1 cellular context compared by ENCODE assay signal in the genomic region with DNA sequence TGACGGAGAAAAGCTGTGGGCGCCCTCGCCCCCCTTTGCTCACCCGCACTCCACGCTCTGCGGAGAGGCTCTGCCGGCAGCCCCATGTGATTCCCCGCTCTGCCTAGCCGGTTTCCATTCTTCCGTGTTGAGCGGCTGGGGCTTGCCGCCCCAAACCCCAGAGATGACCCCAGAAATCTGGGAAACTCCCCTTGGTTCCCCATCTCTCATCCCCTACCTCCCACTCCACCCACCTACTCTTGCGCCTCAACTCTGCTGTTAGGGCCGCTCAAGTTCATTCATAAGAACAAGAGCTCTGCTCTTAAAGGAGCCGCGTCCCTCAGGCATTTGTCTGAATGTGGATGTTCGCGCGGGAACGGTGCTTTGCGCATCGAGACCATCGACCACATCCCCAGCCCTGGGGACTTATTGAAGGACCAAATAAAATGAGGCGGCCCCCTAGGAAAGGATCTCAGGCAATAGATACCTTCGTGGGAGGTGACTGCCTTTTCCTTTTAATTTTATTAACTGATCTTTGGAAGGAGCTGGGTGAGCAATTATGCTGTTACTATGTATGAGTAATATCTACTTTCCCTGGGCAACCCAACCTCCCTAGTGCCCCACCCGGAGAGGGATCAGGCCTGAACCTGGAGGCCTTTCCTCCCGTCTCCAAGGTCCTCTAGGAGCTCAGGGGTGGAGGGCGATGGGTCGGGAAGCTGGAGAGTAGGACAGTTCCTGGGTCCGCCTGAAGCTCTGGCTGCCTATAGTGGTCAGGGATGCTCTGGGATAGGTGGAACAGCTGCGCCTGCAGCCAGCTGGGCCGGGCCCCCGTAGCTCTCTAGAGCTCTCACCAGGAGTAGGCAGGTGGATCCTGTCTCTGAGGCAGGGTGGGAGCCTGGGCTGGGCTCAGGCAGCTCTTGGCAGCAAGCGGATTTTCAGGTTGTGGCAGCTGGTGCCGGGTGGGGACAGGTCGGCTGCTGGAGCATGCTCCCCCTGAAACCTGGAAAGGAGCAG.
TF ChIP-seq lines count a peak whose summit lies in the region.

No MANE protein-coding gene starts in this region.

TF ChIP-seq in GM12878, 131 proteins besides CTCF, POLR2A, EP300 and RAD21 (continued from another document):
- TF ChIP-seq, protein P1, sequence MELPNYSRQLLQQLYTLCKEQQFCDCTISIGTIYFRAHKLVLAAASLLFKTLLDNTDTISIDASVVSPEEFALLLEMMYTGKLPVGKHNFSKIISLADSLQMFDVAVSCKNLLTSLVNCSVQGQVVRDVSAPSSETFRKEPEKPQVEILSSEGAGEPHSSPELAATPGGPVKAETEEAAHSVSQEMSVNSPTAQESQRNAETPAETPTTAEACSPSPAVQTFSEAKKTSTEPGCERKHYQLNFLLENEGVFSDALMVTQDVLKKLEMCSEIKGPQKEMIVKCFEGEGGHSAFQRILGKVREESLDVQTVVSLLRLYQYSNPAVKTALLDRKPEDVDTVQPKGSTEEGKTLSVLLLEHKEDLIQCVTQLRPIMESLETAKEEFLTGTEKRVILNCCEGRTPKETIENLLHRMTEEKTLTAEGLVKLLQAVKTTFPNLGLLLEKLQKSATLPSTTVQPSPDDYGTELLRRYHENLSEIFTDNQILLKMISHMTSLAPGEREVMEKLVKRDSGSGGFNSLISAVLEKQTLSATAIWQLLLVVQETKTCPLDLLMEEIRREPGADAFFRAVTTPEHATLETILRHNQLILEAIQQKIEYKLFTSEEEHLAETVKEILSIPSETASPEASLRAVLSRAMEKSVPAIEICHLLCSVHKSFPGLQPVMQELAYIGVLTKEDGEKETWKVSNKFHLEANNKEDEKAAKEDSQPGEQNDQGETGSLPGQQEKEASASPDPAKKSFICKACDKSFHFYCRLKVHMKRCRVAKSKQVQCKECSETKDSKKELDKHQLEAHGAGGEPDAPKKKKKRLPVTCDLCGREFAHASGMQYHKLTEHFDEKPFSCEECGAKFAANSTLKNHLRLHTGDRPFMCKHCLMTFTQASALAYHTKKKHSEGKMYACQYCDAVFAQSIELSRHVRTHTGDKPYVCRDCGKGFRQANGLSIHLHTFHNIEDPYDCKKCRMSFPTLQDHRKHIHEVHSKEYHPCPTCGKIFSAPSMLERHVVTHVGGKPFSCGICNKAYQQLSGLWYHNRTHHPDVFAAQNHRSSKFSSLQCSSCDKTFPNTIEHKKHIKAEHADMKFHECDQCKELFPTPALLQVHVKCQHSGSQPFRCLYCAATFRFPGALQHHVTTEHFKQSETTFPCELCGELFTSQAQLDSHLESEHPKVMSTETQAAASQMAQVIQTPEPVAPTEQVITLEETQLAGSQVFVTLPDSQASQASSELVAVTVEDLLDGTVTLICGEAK (IDR thresholded peaks at IDR 0.05; ENCODE audit: borderline replicate concordance): no peak
- TF ChIP-seq BRCA1 (IDR thresholded peaks at IDR 0.05; ENCODE audit: low read depth, low read length) (no peak), RAD51 (IDR thresholded peaks at IDR 0.05) (peak; percentile 29; the same call in 1 of the 2 replicates), JUNB (IDR thresholded peaks at IDR 0.05) (0 out of 2 replicates have a peak, but pooled peaks have one; percentile 22), MEF2A (IDR thresholded peaks at IDR 0.05; ENCODE audit: insufficient read depth, low read depth, low read length) (peak; percentile 49; the same call in 1 of the 2 replicates)
- TF ChIP-seq, protein P2, sequence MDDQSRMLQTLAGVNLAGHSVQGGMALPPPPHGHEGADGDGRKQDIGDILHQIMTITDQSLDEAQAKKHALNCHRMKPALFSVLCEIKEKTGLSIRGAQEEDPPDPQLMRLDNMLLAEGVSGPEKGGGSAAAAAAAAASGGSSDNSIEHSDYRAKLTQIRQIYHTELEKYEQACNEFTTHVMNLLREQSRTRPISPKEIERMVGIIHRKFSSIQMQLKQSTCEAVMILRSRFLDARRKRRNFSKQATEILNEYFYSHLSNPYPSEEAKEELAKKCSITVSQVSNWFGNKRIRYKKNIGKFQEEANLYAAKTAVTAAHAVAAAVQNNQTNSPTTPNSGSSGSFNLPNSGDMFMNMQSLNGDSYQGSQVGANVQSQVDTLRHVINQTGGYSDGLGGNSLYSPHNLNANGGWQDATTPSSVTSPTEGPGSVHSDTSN (IDR thresholded peaks at IDR 0.05; ENCODE audit: insufficient replicate concordance, low read depth, low read length): no peak
